Comparison of ENCODE assay signal across 8 cellular contexts in genomic region chr11:65718964-65719492, GRCh38. TPM values are rescaled to one million over a fixed set of nuclear protein-coding genes. Genes with fewer than 3 reads are reported as not detected.
DNase-seq lines count a peak whose midpoint lies in the region; ATAC-seq and TF ChIP-seq lines count a peak whose summit lies in the region.

No MANE protein-coding gene starts in this region.

- ATAC-seq in GM21723 (IDR thresholded peaks at IDR 0.05; ENCODE audit: unreplicated experiment): no peak

- peak overlapping the region; percentile 97 for H3K4me2 ChIP-seq in osteoblast (ENCODE audit: insufficient read depth, low read length)

- no peaks in the 10 kb centered on the region for H3K9me3 ChIP-seq in osteoblast (ENCODE audit: low read depth, low read length)

- H3K4me3 ChIP-seq in epithelial cell of proximal tubule (ENCODE audit: low read depth, low read length) (peak overlapping the region; percentile 80), osteoblast (ENCODE audit: insufficient read depth, low read length) (peak overlapping the region; percentile 96)

- H4K20me1 ChIP-seq in osteoblast (ENCODE audit: insufficient read depth, low read length): peaks cover 24% of the 10 kb centered on the region

- DNase-seq in EL: peak; percentile 37
- DNase-seq in RKO (ENCODE audit: low spot score): peak; percentile 66
- no peak for DNase-seq in epithelial cell of proximal tubule (ENCODE audit: low read depth)
- DNase-seq in osteoblast (ENCODE audit: insufficient read length, low spot score, missing footprints): no peak
- DNase-seq in GM13976 (ENCODE audit: low spot score): no peak
- DNase-seq in NCI-H526 treated with DMSO at 0.1 percent for 48 hours (lab: John Stamatoyannopoulos, UW): no peak
- no peak for DNase-seq in NCI-H1436 treated with DMSO at 0.1 percent for 48 hours (lab: John Stamatoyannopoulos, UW)

- TF ChIP-seq CTCF in epithelial cell of proximal tubule (conservative IDR thresholded peaks at IDR 0.05; ENCODE audit: low read depth, low read length) (no peak), osteoblast (IDR thresholded peaks at IDR 0.05; ENCODE audit: extremely low read depth, low read depth, low read length) (no peak), GM13976 (IDR thresholded peaks at IDR 0.05; ENCODE audit: borderline replicate concordance, control extremely low read depth, extremely low read depth, insufficient read depth, missing control alignments) (no peak)

- H3K4me1 ChIP-seq in osteoblast (ENCODE audit: insufficient read depth, low read length): peaks cover 13% of the 10 kb centered on the region

- in situ Hi-C loops in GM13976 (cut with MboI; ENCODE audit: low sequenced_read_pairs, unreplicated experiment): loop anchor here (25.0 kb wide), 1 partner anchor 268 kb away; no protein-coding TSS in a partner anchor

- H2AFZ ChIP-seq in osteoblast (ENCODE audit: low read length): no peak overlapping the region

- H3K36me3 ChIP-seq in osteoblast (ENCODE audit: insufficient read depth, low read length): peaks cover 47% of the 10 kb centered on the region

- H3K79me2 ChIP-seq in osteoblast (ENCODE audit: insufficient read depth, low read length): peaks cover 42% of the 10 kb centered on the region

- no peaks in the 10 kb centered on the region for H3K27me3 ChIP-seq in osteoblast (ENCODE audit: insufficient read depth, low read length)

- H3K27ac ChIP-seq in osteoblast (ENCODE audit: low read depth, low read length): no peak overlapping the region

RNA-seq across cellular contexts. Expression of gene RNASEH2C, which starts 1.6 kb away (rescaled TPM):
- 76.7 and 81.1 TPM in 2 replicates for total RNA-seq in epithelial cell of proximal tubule
- total RNA-seq in osteoblast: 27.4 and 27.9 TPM in 2 replicates

RNA-seq across cellular contexts. Expression of gene KAT5, which starts 7.0 kb away (rescaled TPM):
- total RNA-seq in epithelial cell of proximal tubule: 47.2 and 72.2 TPM in 2 replicates
- 37.4 and 44.2 TPM in 2 replicates for total RNA-seq in osteoblast

RNA-seq across cellular contexts. Expression of gene RELA, which starts 56.3 kb away (rescaled TPM):
- total RNA-seq in epithelial cell of proximal tubule: 63.6 and 73.0 TPM in 2 replicates
- total RNA-seq in osteoblast: 29.2 and 31.8 TPM in 2 replicates

Comparison
In these comparisons a context has a peak if more than half of its experiments do, and no peak if none do; other contexts are left out.
1. DNase-seq: peak in EL (single experiment) and RKO (single experiment); none in epithelial cell of proximal tubule (single experiment), osteoblast (single experiment), GM13976 (single experiment), NCI-H526 treated with DMSO at 0.1 percent for 48 hours (single experiment) and NCI-H1436 treated with DMSO at 0.1 percent for 48 hours (single experiment).